ENCODE assay signal across 8 cellular contexts in genomic region chr7:50418086-50418515, GRCh38. TPM values are rescaled to one million over a fixed set of nuclear protein-coding genes. Genes with fewer than 3 reads are reported as not detected.
DNase-seq lines count a peak whose midpoint lies in the region; ATAC-seq and TF ChIP-seq lines count a peak whose summit lies in the region.

No MANE protein-coding gene starts in this region.

- ATAC-seq in GM21717 (IDR thresholded peaks at IDR 0.05; ENCODE audit: unreplicated experiment) = peak; percentile 84
- ATAC-seq in PC-3 = peak; percentile 100
- ATAC-seq in activated T-cell treated with anti-CD3 and anti-CD28 coated beads, Interleukin-2, amount 50 U/mL, for 4 hours = peak; percentile 92 to 96
- no peak for ATAC-seq in thoracic aorta (ENCODE audit: insufficient number of reproducible peaks, low FRiP score, low read depth)

- DNase-seq in EH (ENCODE audit: low read depth) = peak; percentile 74
- peak; percentile 42 for DNase-seq in HuH-7.5 (ENCODE audit: low spot score)
- DNase-seq in PC-3 = peak; percentile 86
- peak; percentile 66 for DNase-seq in activated T-cell treated with anti-CD3 and anti-CD28 coated beads, Interleukin-2, amount 50 U/mL, for 4 hours
- DNase-seq in fibroblast of lung (ENCODE audit: low read depth in 2 of 2) = peak; percentile 62 to 75
- peak; percentile 46 for DNase-seq in non-pigmented ciliary epithelial cell (ENCODE audit: low read depth)
- no peak for DNase-seq in thoracic aorta (ENCODE audit: low spot score)

- H3K4me3 Mint-ChIP-seq in activated T-cell treated with anti-CD3 and anti-CD28 coated beads, Interleukin-2, amount 50 U/mL, for 4 hours = no peak overlapping the region

- H3K36me3 ChIP-seq in PC-3 (ENCODE audit: low read depth, low read length) (no peaks in the 10 kb centered on the region), fibroblast of lung (ENCODE audit: control insufficient read depth, insufficient read depth, low read length) (no peaks in the 10 kb centered on the region), thoracic aorta (no peaks in the 10 kb centered on the region)

- H3K27ac ChIP-seq in PC-3 (ENCODE audit: low read length) = no peak overlapping the region
- H3K27ac ChIP-seq in fibroblast of lung (ENCODE audit: insufficient read depth, low read length) = no peak overlapping the region
- H3K27ac ChIP-seq in thoracic aorta = no peak overlapping the region

- H3K36me3 Mint-ChIP-seq in activated T-cell treated with anti-CD3 and anti-CD28 coated beads, Interleukin-2, amount 50 U/mL, for 4 hours (ENCODE audit: insufficient read depth) = no peaks in the 10 kb centered on the region

- no peaks in the 10 kb centered on the region for H3K79me2 ChIP-seq in PC-3 (ENCODE audit: low read length)
- H3K79me2 ChIP-seq in fibroblast of lung (ENCODE audit: control insufficient read depth, insufficient read depth, low read length) = no peaks in the 10 kb centered on the region

- H3K9me3 Mint-ChIP-seq in activated T-cell treated with anti-CD3 and anti-CD28 coated beads, Interleukin-2, amount 50 U/mL, for 4 hours = no peaks in the 10 kb centered on the region

- no peaks in the 10 kb centered on the region for H3K9me2 ChIP-seq in PC-3 (replicated peaks; ENCODE audit: low read length)

- intact Hi-C loops in PC-3 (cut with micrococcal nuclease) = loop anchor here (1.0 kb wide), 3 partner anchors 213 to 326 kb away; no protein-coding TSS in a partner anchor

- BruUV-seq in PC-3 (replicated peaks; lab: Mats Ljungman, UMichigan) = no TSS peak

- H3K9ac ChIP-seq in PC-3 (ENCODE audit: low read length) = no peak overlapping the region
- no peak overlapping the region for H3K9ac ChIP-seq in fibroblast of lung (ENCODE audit: insufficient read depth, low read length)

- H2AFZ ChIP-seq in PC-3 (ENCODE audit: low read length) (no peak overlapping the region), fibroblast of lung (ENCODE audit: low read length) (no peak overlapping the region)

- H3K4me2 ChIP-seq in PC-3 (ENCODE audit: low read length) = no peak overlapping the region
- no peak overlapping the region for H3K4me2 ChIP-seq in fibroblast of lung (ENCODE audit: extremely low read depth, insufficient read depth, low read length)

- H3K27me3 ChIP-seq in PC-3 (ENCODE audit: low read length) (peaks cover 4% of the 10 kb centered on the region; the same call in 1 of the 2 replicates), fibroblast of lung (ENCODE audit: control insufficient read depth, insufficient read depth, low read length) (peaks cover 3% of the 10 kb centered on the region), thoracic aorta (replicated peaks; ENCODE audit: insufficient read depth) (no peaks in the 10 kb centered on the region)

- H3K4me1 ChIP-seq in PC-3 (ENCODE audit: insufficient read depth, low read length) (no peaks in the 10 kb centered on the region), fibroblast of lung (ENCODE audit: control insufficient read depth, extremely low read depth, insufficient read depth, low read length) (no peaks in the 10 kb centered on the region), thoracic aorta (ENCODE audit: control insufficient read depth in 1 of 2, low read depth in 2 of 2) (no peaks in the 10 kb centered on the region)

- no peaks in the 10 kb centered on the region for H3K27me3 Mint-ChIP-seq in activated T-cell treated with anti-CD3 and anti-CD28 coated beads, Interleukin-2, amount 50 U/mL, for 4 hours (ENCODE audit: low read depth)

- H3K4me3 ChIP-seq in PC-3 (ENCODE audit: low read length) (no peak overlapping the region), fibroblast of lung (replicated peaks in 1 of 4; ENCODE audit: control extremely low read depth in 1 of 4, insufficient read depth in 1 of 4, low read depth in 3 of 4, low read length in 4 of 4) (no peak overlapping the region), thoracic aorta (no peak overlapping the region)

- TF ChIP-seq CTCF in PC-3 (conservative IDR thresholded peaks at IDR 0.05; ENCODE audit: low read depth, low read length) = peak; percentile 92
- peak; percentile 91 to 96 for TF ChIP-seq CTCF in fibroblast of lung (conservative IDR thresholded peaks at IDR 0.05 in 1 of 2, IDR thresholded peaks at IDR 0.05 in 1 of 2; ENCODE audit: low read depth in 1 of 2, low read length in 2 of 2)
- TF ChIP-seq CTCF in thoracic aorta (IDR thresholded peaks at IDR 0.05) = peak; percentile 45

- H4K20me1 ChIP-seq in PC-3 (ENCODE audit: low read length) = no peaks in the 10 kb centered on the region
- no peaks in the 10 kb centered on the region for H4K20me1 ChIP-seq in fibroblast of lung (ENCODE audit: control insufficient read depth, extremely low read depth, insufficient read depth, low read length)

- H3K4me1 Mint-ChIP-seq in activated T-cell treated with anti-CD3 and anti-CD28 coated beads, Interleukin-2, amount 50 U/mL, for 4 hours (ENCODE audit: low read depth) = peaks cover 28% of the 10 kb centered on the region

- POLR2A ChIA-PET in PC-3 (lab: Charles Lee; ENCODE audit: unreplicated experiment) = no interaction called here

- H3K9me3 ChIP-seq in PC-3 (ENCODE audit: low read length) (no peaks in the 10 kb centered on the region), fibroblast of lung (ENCODE audit: control insufficient read depth, insufficient read depth, low read depth, low read length) (no peaks in the 10 kb centered on the region), thoracic aorta (no peaks in the 10 kb centered on the region)

- H3F3A ChIP-seq in PC-3 (ENCODE audit: low read length, unreplicated experiment) = no peaks in the 10 kb centered on the region

- CTCF ChIA-PET in PC-3 (lab: Charles Lee) = interaction anchor here (0.6 to 1.4 kb wide), 4 partner anchors 29 to 326 kb away, joined by 3 to 8 read pairs (median 4); no protein-coding TSS in a partner anchor

RNA-seq across cellular contexts. Expression of gene FIGNL1, which starts 32.0 kb away (rescaled TPM):
- total RNA-seq in PC-3 (2014; rRNA removed) (27.2 and 28.9 TPM in 2 replicates), fibroblast of lung (5.9 and 6.4 TPM in 2 replicates), thoracic aorta (1 to 10 TPM; 2.7 to 4.7 TPM)
- 10 to 100 TPM; 27.9 to 40.7 (median 35.1) TPM for total RNA-seq in activated T-cell treated with anti-CD3 and anti-CD28 coated beads, Interleukin-2, amount 50 U/mL, for 4 hours
- 8.2 and 20.9 TPM in 2 replicates for polyA plus RNA-seq in fibroblast of lung
- polyA plus RNA-seq in fibroblast of lung (2012) = 6.0 and 13.5 TPM in 2 replicates
- 5.3 and 6.6 TPM in 2 replicates for polyA minus RNA-seq in fibroblast of lung (ENCODE audit: low replicate concordance)
